Comparison of ENCODE assay signal across 17 cellular contexts in the genomic region with DNA sequence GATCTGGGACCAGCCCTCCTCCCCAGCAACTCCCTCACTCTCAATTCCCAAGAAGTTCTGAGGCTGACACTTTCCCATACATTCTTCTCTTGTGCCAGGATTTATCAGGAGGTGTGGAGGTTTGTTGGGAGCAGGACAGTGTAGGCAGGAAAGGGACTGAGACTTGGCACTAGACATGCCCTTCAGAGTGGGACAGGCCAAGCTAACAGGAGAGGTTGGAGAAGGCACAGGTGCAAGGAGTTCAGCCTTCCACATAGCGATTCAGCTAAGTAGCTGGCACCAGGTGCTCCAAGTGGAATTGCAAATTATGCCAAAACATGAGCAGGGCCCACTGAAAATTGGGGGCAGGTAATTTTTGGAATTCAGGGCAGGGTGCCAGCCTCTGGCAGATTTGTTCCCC.
"Had no signal": no experiment of that assay in that cellular context is flagged by ENCODE, and none has a peak within 500 bp of the region (broad histone marks: within the 10 kb centered on the region; RNA-seq: fewer than 3 reads in every experiment).

No MANE protein-coding gene starts in this region.

- H3K36me3 Mint-ChIP-seq: naive thymus-derived CD8-positive, alpha-beta T cell had no signal

- H3K27ac Mint-ChIP-seq: WTC11 had no signal

- H3K27me3 Mint-ChIP-seq: activated T-cell treated with anti-CD3 and anti-CD28 coated beads, Interleukin-2, amount 50 U/mL, for 24 hours; naive thymus-derived CD8-positive, alpha-beta T cell had no signal

- H3K4me3 Mint-ChIP-seq: activated T-cell treated with anti-CD3 and anti-CD28 coated beads, Interleukin-2, amount 50 U/mL, for 24 hours; naive thymus-derived CD8-positive, alpha-beta T cell; WTC11 had no signal

- H3K9me3 Mint-ChIP-seq: naive thymus-derived CD8-positive, alpha-beta T cell had no signal

- ATAC-seq: left colon; naive thymus-derived CD8-positive, alpha-beta T cell; right cardiac atrium; WTC11 had no signal

- DNase-seq: activated CD8-positive, alpha-beta memory T cell treated with anti-CD3 and anti-CD28 coated beads, Interleukin-2, amount 50 U/mL, for 48 hours; activated gamma-delta T cell treated with Interleukin-2 at 50 U/mL for 16 hours; activated T-cell treated with anti-CD3 and anti-CD28 coated beads, Interleukin-2, amount 50 U/mL, for 24 hours; dermis blood vessel endothelial cell; effector CD4-positive, alpha-beta T cell; esophagus squamous epithelium; glutamatergic neuron; kidney; left colon; naive thymus-derived CD8-positive, alpha-beta T cell; right cardiac atrium; spleen; stimulated activated naive CD8-positive, alpha-beta T cell treated with anti-CD3 and anti-CD28 coated beads, Interleukin-15, amount 100 ng/mL, for 72 hours; substantia nigra; T-helper 2 cell; upper lobe of left lung had no signal
